ENCODE assay signal across 36 cellular contexts in genomic region chr3:46609944-46610722, GRCh38. TPM values are rescaled to one million over a fixed set of nuclear protein-coding genes. Genes with fewer than 3 reads are reported as not detected.
"Had no signal": no experiment of that assay in that cellular context is flagged by ENCODE, and none has a peak within 500 bp of the region (broad histone marks: within the 10 kb centered on the region; RNA-seq: fewer than 3 reads in every experiment).

No MANE protein-coding gene starts in this region.

- H3K9me3 Mint-ChIP-seq: activated CD4-positive, alpha-beta memory T cell treated with anti-CD3 and anti-CD28 coated beads, Interleukin-2, amount 10 ng/mL, durations not matched to agents 7 days and 5 days; activated CD4-positive, alpha-beta T cell treated with anti-CD3 and anti-CD28 coated beads, Interleukin-2, amount 10 ng/mL, durations not matched to agents 7 days and 5 days; activated T-helper 2 cell treated with anti-CD3 and anti-CD28 coated beads, Interferon-gamma antibody, Interleukin-2, Interleukin-4, amounts not matched to agents 10 μg/mL and 5 μg/mL and 100 μg/mL, durations not matched to agents 14 hours and 24 hours and 36 hours; immature natural killer cell; natural killer cell; WTC11 had no signal

- ATAC-seq: body of pancreas, foreskin keratinocyte, left lung, lower lobe of right lung, natural killer cell, upper lobe of right lung, WTC11 had no signal

- H3K27ac ChIP-seq: adrenal gland, body of pancreas, foreskin keratinocyte, left lung, lower lobe of right lung, neutrophil, ovary, sigmoid colon, suprapubic skin, tibial artery, upper lobe of right lung had no signal

- H3K4me3 Mint-ChIP-seq: activated CD4-positive, alpha-beta memory T cell treated with anti-CD3 and anti-CD28 coated beads, Interleukin-2, amount 10 ng/mL, durations not matched to agents 7 days and 5 days; activated CD4-positive, alpha-beta T cell treated with anti-CD3 and anti-CD28 coated beads, Interleukin-2, amount 10 ng/mL, durations not matched to agents 7 days and 5 days; activated naive CD8-positive, alpha-beta T cell; immature natural killer cell; natural killer cell; WTC11 had no signal

- H3K36me3 Mint-ChIP-seq: activated naive CD8-positive, alpha-beta T cell; immature natural killer cell; natural killer cell; WTC11 had no signal

- DNase-seq: activated CD4-positive, alpha-beta memory T cell treated with anti-CD3 and anti-CD28 coated beads, Interleukin-2, amount 10 ng/mL, durations not matched to agents 7 days and 5 days; activated CD4-positive, alpha-beta T cell treated with anti-CD3 and anti-CD28 coated beads for 1 hour; activated CD4-positive, alpha-beta T cell treated with anti-CD3 and anti-CD28 coated beads, Interleukin-2, amount 10 ng/mL, durations not matched to agents 7 days and 5 days; activated naive CD4-positive, alpha-beta T cell treated with Interleukin-2 at 50 U/mL for 16 hours; activated T-cell treated with anti-CD3 and anti-CD28 coated beads, Interleukin-2, amount 50 U/mL, for 48 hours; aorta; body of pancreas; effector CD8-positive, alpha-beta T cell; foreskin keratinocyte; heart left ventricle; hypothalamus; immature natural killer cell; left lung; lower lobe of right lung; mesenchymal stem cell; natural killer cell; ovary; sigmoid colon; small intestine; stimulated activated CD4-positive, alpha-beta T cell treated with anti-CD3 and anti-CD28 coated beads, Interleukin-1b, Interleukin-23, amount 100 ng/mL, for 48 hours; stimulated activated naive CD4-positive, alpha-beta T cell; T-helper 2 cell; tibial artery; upper lobe of right lung had no signal

- H3K27ac Mint-ChIP-seq: activated CD4-positive, alpha-beta memory T cell treated with anti-CD3 and anti-CD28 coated beads, Interleukin-2, amount 10 ng/mL, durations not matched to agents 7 days and 5 days; activated CD4-positive, alpha-beta T cell treated with anti-CD3 and anti-CD28 coated beads, Interleukin-2, amount 10 ng/mL, durations not matched to agents 7 days and 5 days; activated naive CD8-positive, alpha-beta T cell; activated T-helper 2 cell treated with anti-CD3 and anti-CD28 coated beads, Interferon-gamma antibody, Interleukin-2, Interleukin-4, amounts not matched to agents 10 μg/mL and 5 μg/mL and 100 μg/mL, durations not matched to agents 14 hours and 24 hours and 36 hours; immature natural killer cell; natural killer cell; progenitor cell of endocrine pancreas; WTC11 had no signal

- H3K4me3 ChIP-seq: adrenal gland, body of pancreas, heart left ventricle, left lung, lower lobe of right lung, ovary, sigmoid colon, suprapubic skin, tibial artery, upper lobe of right lung had no signal

- H3K36me3 ChIP-seq: adrenal gland, heart left ventricle, left lung, lower lobe of right lung, neutrophil, ovary, sigmoid colon, suprapubic skin, tibial artery, upper lobe of right lung had no signal

- H3K4me1 Mint-ChIP-seq: activated CD4-positive, alpha-beta memory T cell treated with anti-CD3 and anti-CD28 coated beads, Interleukin-2, amount 10 ng/mL, durations not matched to agents 7 days and 5 days; activated CD4-positive, alpha-beta T cell treated with anti-CD3 and anti-CD28 coated beads, Interleukin-2, amount 10 ng/mL, durations not matched to agents 7 days and 5 days; immature natural killer cell; natural killer cell had no signal

- H3K4me1 ChIP-seq: adrenal gland, foreskin keratinocyte, lower lobe of right lung, sigmoid colon, tibial artery, upper lobe of right lung had no signal

- H3K27me3 ChIP-seq: body of pancreas, heart left ventricle, left lung, neutrophil, ovary, sigmoid colon, suprapubic skin had no signal

- H3K9me3 ChIP-seq: adrenal gland, body of pancreas, heart left ventricle, left lung, lower lobe of right lung, neutrophil, ovary, sigmoid colon, suprapubic skin, tibial artery, upper lobe of right lung had no signal

RNA-seq across cellular contexts. Expression of gene FAM240A, which starts 2.2 kb away (rescaled TPM):
- total RNA-seq: activated CD4-positive, alpha-beta memory T cell treated with anti-CD3 and anti-CD28 coated beads, Interleukin-2, amount 10 ng/mL, durations not matched to agents 7 days and 5 days; activated CD4-positive, alpha-beta T cell treated with anti-CD3 and anti-CD28 coated beads, Interleukin-2, amount 10 ng/mL, durations not matched to agents 7 days and 5 days; activated T-helper 2 cell treated with anti-CD3 and anti-CD28 coated beads, Interferon-gamma antibody, Interleukin-2, Interleukin-4, amounts not matched to agents 10 μg/mL and 5 μg/mL and 100 μg/mL, durations not matched to agents 14 hours and 24 hours and 36 hours; aorta; body of pancreas; dermis microvascular lymphatic vessel endothelial cell; endothelial cell of umbilical vein; foreskin keratinocyte; heart left ventricle; kidney epithelial cell; left lung; lower lobe of right lung; mononuclear cell; natural killer cell; progenitor cell of endocrine pancreas; renal cortical epithelial cell; sigmoid colon; upper lobe of right lung had no signal

RNA-seq across cellular contexts. Expression of gene LRRC2, which starts 44.0 kb away (rescaled TPM):
- total RNA-seq: activated T-helper 2 cell treated with anti-CD3 and anti-CD28 coated beads, Interferon-gamma antibody, Interleukin-2, Interleukin-4, amounts not matched to agents 10 μg/mL and 5 μg/mL and 100 μg/mL, durations not matched to agents 14 hours and 24 hours and 36 hours; progenitor cell of endocrine pancreas had no signal
